ENCODE assay signal across 17 cellular contexts in genomic region chr7:18894155-18894554, GRCh38.
"Had no signal": no experiment of that assay in that cellular context is flagged by ENCODE, and none has a peak within 500 bp of the region (broad histone marks: within the 10 kb centered on the region; RNA-seq: fewer than 3 reads in every experiment).

No MANE protein-coding gene starts in this region.

- H3K27ac ChIP-seq: left ventricle myocardium inferior, neutrophil, tibial artery had no signal

- FAIRE-seq: colon, endometrium, urothelium cell line had no signal

- DNase-seq: activated CD4-positive, alpha-beta T cell treated with anti-CD3 and anti-CD28 coated beads, Interleukin-2, amount 50 U/mL, for 1 hour; activated CD8-positive, alpha-beta memory T cell treated with anti-CD3 and anti-CD28 coated beads for 24 hours; activated gamma-delta T cell treated with Interleukin-2 at 50 U/mL for 16 hours; amniotic stem cell; islet precursor cell; left ventricle myocardium inferior; naive thymus-derived CD8-positive, alpha-beta T cell; retina; stimulated activated CD4-positive, alpha-beta T cell treated with anti-CD3 and anti-CD28 coated beads, Interleukin-2, amount 100 ng/mL, for 48 hours; stimulated activated naive CD4-positive, alpha-beta T cell; tibial artery had no signal

- H3K27me3 ChIP-seq: neutrophil, tibial artery had no signal

- ATAC-seq: activated CD4-positive, CD25-positive, alpha-beta regulatory T cell treated with anti-CD3 and anti-CD28 coated beads, Interleukin-2, amount 50 U/mL, for 24 hours; esophagus mucosa; naive thymus-derived CD8-positive, alpha-beta T cell had no signal

- H3K36me3 ChIP-seq: left ventricle myocardium inferior, neutrophil, tibial artery had no signal

- H3K9me3 ChIP-seq: left ventricle myocardium inferior, neutrophil, tibial artery had no signal

- H3K4me3 ChIP-seq: left ventricle myocardium inferior, tibial artery had no signal
